In genomic region chr5:174503461-174504265, GRCh38 we compare ENCODE assay signal across 11 cellular contexts.
A peak's percentile ranks its signal among the peaks of the same experiment; 100 is the strongest.
DNase-seq lines count a peak whose midpoint lies in the region; ATAC-seq and TF ChIP-seq lines count a peak whose summit lies in the region.
"Had no signal": no experiment of that assay in that cellular context is flagged by ENCODE, and none has a peak within 500 bp of the region (broad histone marks: within the 10 kb centered on the region; RNA-seq: fewer than 3 reads in every experiment).

No MANE protein-coding gene starts in this region.

- peaks cover 2% of the 10 kb centered on the region for H3K9me3 Mint-ChIP-seq in progenitor cell of endocrine pancreas (ENCODE audit: low read depth)
- H3K9me3 Mint-ChIP-seq in stimulated activated effector memory CD8-positive, alpha-beta T cell treated with anti-CD3 and anti-CD28 coated beads, Interleukin-12 subunit alpha, Interleukin-12 subunit beta, amount 100 ng/mL, for 72 hours: peaks cover 11% of the 10 kb centered on the region

- ATAC-seq in HG03025 (IDR thresholded peaks at IDR 0.05; ENCODE audit: low FRiP score, unreplicated experiment): no peak
- no peak for ATAC-seq in stimulated activated effector memory CD8-positive, alpha-beta T cell treated with anti-CD3 and anti-CD28 coated beads, Interleukin-12 subunit alpha, Interleukin-12 subunit beta, amount 100 ng/mL, for 72 hours

- no peaks in the 10 kb centered on the region for H3K36me3 Mint-ChIP-seq in progenitor cell of endocrine pancreas (ENCODE audit: insufficient read depth)
- H3K36me3 Mint-ChIP-seq in stimulated activated effector memory CD8-positive, alpha-beta T cell treated with anti-CD3 and anti-CD28 coated beads, Interleukin-12 subunit alpha, Interleukin-12 subunit beta, amount 100 ng/mL, for 72 hours: no peaks in the 10 kb centered on the region

- DNase-seq in RPMI7951 (ENCODE audit: low read depth) (peak; percentile 82), fibroblast of peridontal ligament (ENCODE audit: extremely low read depth) (peak; percentile 76), stromal cell of bone marrow (ENCODE audit: low read depth) (peak; percentile 64), progenitor cell of endocrine pancreas (ENCODE audit: low spot score, unreplicated experiment) (no peak)
- no peak for DNase-seq in activated CD8-positive, alpha-beta memory T cell treated with anti-CD3 and anti-CD28 coated beads, Interleukin-2, amount 50 U/mL, for 4 hours
- DNase-seq in stimulated activated effector memory CD8-positive, alpha-beta T cell treated with anti-CD3 and anti-CD28 coated beads, Interleukin-12 subunit alpha, Interleukin-12 subunit beta, amount 100 ng/mL, for 72 hours (ENCODE audit: low spot score in 2 of 2): no peak
- DNase-seq: NCI-H345 had no signal

- H3K27ac Mint-ChIP-seq in progenitor cell of endocrine pancreas: no peak overlapping the region
- H3K27ac Mint-ChIP-seq in stimulated activated effector memory CD8-positive, alpha-beta T cell treated with anti-CD3 and anti-CD28 coated beads, Interleukin-12 subunit alpha, Interleukin-12 subunit beta, amount 100 ng/mL, for 72 hours: no peak overlapping the region
- H3K27ac Mint-ChIP-seq: stimulated activated naive CD8-positive, alpha-beta T cell treated with anti-CD3 and anti-CD28 coated beads, Interleukin-15, Interleukin-2, amounts not matched to agents 100 ng/mL and 50 ng/mL, for 24 hours had no signal

- peaks cover 5% of the 10 kb centered on the region for H3K4me1 Mint-ChIP-seq in progenitor cell of endocrine pancreas (ENCODE audit: low read depth)
- no peaks in the 10 kb centered on the region for H3K4me1 Mint-ChIP-seq in stimulated activated effector memory CD8-positive, alpha-beta T cell treated with anti-CD3 and anti-CD28 coated beads, Interleukin-12 subunit alpha, Interleukin-12 subunit beta, amount 100 ng/mL, for 72 hours

- POLR2A ChIA-PET in HEK293 (lab: Yijun Ruan, JAX): interaction anchor here (0.8 to 1.5 kb wide), 6 partner anchors 19 to 221 kb away, joined by 3 to 6 read pairs (median 4); partner anchors contain the start of gene MSX2

- CTCF ChIA-PET in HEK293 (lab: Yijun Ruan, JAX): interaction anchor here (0.5 to 2.0 kb wide), 5 partner anchors 20 to 290 kb away, joined by 3 to 7 read pairs (median 4); no protein-coding TSS in a partner anchor

- no peak overlapping the region for H3K4me3 Mint-ChIP-seq in progenitor cell of endocrine pancreas (ENCODE audit: low read depth)
- H3K4me3 Mint-ChIP-seq in stimulated activated effector memory CD8-positive, alpha-beta T cell treated with anti-CD3 and anti-CD28 coated beads, Interleukin-12 subunit alpha, Interleukin-12 subunit beta, amount 100 ng/mL, for 72 hours: no peak overlapping the region
- H3K4me3 Mint-ChIP-seq: stimulated activated naive CD8-positive, alpha-beta T cell treated with anti-CD3 and anti-CD28 coated beads, Interleukin-15, Interleukin-2, amounts not matched to agents 100 ng/mL and 50 ng/mL, for 24 hours had no signal

- no peaks in the 10 kb centered on the region for H3K36me3 ChIP-seq in HEK293 (ENCODE audit: control insufficient read depth in 2 of 2, insufficient read depth in 1 of 2, low read length in 2 of 2)
- H3K36me3 ChIP-seq: neutrophil had no signal

- peaks cover 20% of the 10 kb centered on the region for H3K4me1 ChIP-seq in HEK293 (ENCODE audit: control insufficient read depth, insufficient read depth, low read length)

- no peak for TF ChIP-seq CTCF in HEK293 (tag by site-specific recombination; IDR thresholded peaks at IDR 0.05)
- TF ChIP-seq CTCF in progenitor cell of endocrine pancreas (IDR thresholded peaks at IDR 0.05; ENCODE audit: unreplicated experiment): no peak

- H3K27me3 Mint-ChIP-seq in progenitor cell of endocrine pancreas: peaks cover 17% of the 10 kb centered on the region

- no peak overlapping the region for H3K4me3 ChIP-seq in HEK293 (ENCODE audit: low read depth, low read length)

- H3K9me3 ChIP-seq in HEK293 (ENCODE audit: control insufficient read depth, insufficient read depth, low read depth, low read length): no peaks in the 10 kb centered on the region
- H3K9me3 ChIP-seq: neutrophil had no signal

- H3K27ac ChIP-seq in HEK293 (ENCODE audit: extremely low read depth, low read depth, low read length): peak overlapping the region; percentile 98
- H3K27ac ChIP-seq: neutrophil had no signal

TF ChIP-seq in HEK293, 187 proteins besides CTCF, POLR2A, EP300 and RAD21 (continues in another document):
- TF ChIP-seq SETDB1 (IDR thresholded peaks at IDR 0.05; ENCODE audit: insufficient read length, low read length) (no peak), ZNF184 (tag by site-specific recombination; IDR thresholded peaks at IDR 0.05) (0 out of 2 replicates have a peak, but pooled peaks have one; percentile 23), ZNF350 (tag by site-specific recombination; IDR thresholded peaks at IDR 0.05) (no peak), ZNF623 (tag by site-specific recombination; IDR thresholded peaks at IDR 0.05) (0 out of 2 replicates have a peak, but pooled peaks have one; percentile 27), ZNF37A (tag by site-specific recombination; IDR thresholded peaks at IDR 0.05) (no peak), ZNF280C (tag by site-specific recombination; IDR thresholded peaks at IDR 0.05) (no peak), ZNF148 (tag by site-specific recombination; IDR thresholded peaks at IDR 0.05; ENCODE audit: borderline replicate concordance) (no peak), ZNF670 (tag by site-specific recombination; IDR thresholded peaks at IDR 0.05; ENCODE audit: low read depth) (no peak), ZNF677 (tag by site-specific recombination; IDR thresholded peaks at IDR 0.05) (no peak), ZNF473 (tag by site-specific recombination; IDR thresholded peaks at IDR 0.05) (no peak), ZFP41 (tag by site-specific recombination; IDR thresholded peaks at IDR 0.05; ENCODE audit: borderline replicate concordance) (no peak), SCRT1 (tag by site-specific recombination; IDR thresholded peaks at IDR 0.05; ENCODE audit: borderline replicate concordance) (no peak), ZNF211 (tag by site-specific recombination; IDR thresholded peaks at IDR 0.05; ENCODE audit: low read depth) (no peak), MEIS1 (CRISPR knock-in tag; IDR thresholded peaks at IDR 0.05; ENCODE audit: borderline replicate concordance) (no peak), ZNF398 (tag by site-specific recombination; IDR thresholded peaks at IDR 0.05) (peak; percentile 93), GLIS1 (tag by site-specific recombination; IDR thresholded peaks at IDR 0.05) (peak; percentile 93), ZNF521 (tag by site-specific recombination; IDR thresholded peaks at IDR 0.05) (no peak)

Comparison
In these comparisons a context has a peak if more than half of its experiments do, and no peak if none do; other contexts are left out.
1. DNase-seq: peak in RPMI7951 (single experiment), fibroblast of peridontal ligament (single experiment) and stromal cell of bone marrow (single experiment); none in activated CD8-positive, alpha-beta memory T cell treated with anti-CD3 and anti-CD28 coated beads, Interleukin-2, amount 50 U/mL, for 4 hours (single experiment), progenitor cell of endocrine pancreas (single experiment) and stimulated activated effector memory CD8-positive, alpha-beta T cell treated with anti-CD3 and anti-CD28 coated beads, Interleukin-12 subunit alpha, Interleukin-12 subunit beta, amount 100 ng/mL, for 72 hours (0 of 2).